ENCODE assay signal across 1 cellular context in genomic region chr10:80196270-80196949, GRCh38.
TF ChIP-seq lines count a peak whose summit lies in the region.

No MANE protein-coding gene starts in this region.

TF ChIP-seq in GM12878, 131 proteins besides CTCF, POLR2A, EP300 and RAD21 (continued from another document and continues in another):
- TF ChIP-seq ZNF687 (IDR thresholded peaks at IDR 0.05) (no peak; the same call in none of the 2 replicates), PBX3 (IDR thresholded peaks at IDR 0.05; ENCODE audit: insufficient replicate concordance, low read depth, low read length) (no peak), BACH1 (IDR thresholded peaks at IDR 0.05; ENCODE audit: borderline replicate concordance) (no peak), POLR2AphosphoS5 (IDR thresholded peaks at IDR 0.05; ENCODE audit: low read length) (no peak), EGR1 (IDR thresholded peaks at IDR 0.05; ENCODE audit: borderline replicate concordance in 1 of 2, low read depth in 2 of 2, low read length in 2 of 2) (no peak), SIX5 (IDR thresholded peaks at IDR 0.05; ENCODE audit: low read depth, low read length, severe bottlenecking) (no peak), BCL11A (IDR thresholded peaks at IDR 0.05; ENCODE audit: low read depth, low read length) (0 out of 2 replicates have a peak, but pooled peaks have one; percentile 2), PAX5 (IDR thresholded peaks at IDR 0.05; ENCODE audit: borderline replicate concordance, low read depth, low read length) (no peak), SPI1 (IDR thresholded peaks at IDR 0.05; ENCODE audit: borderline replicate concordance, insufficient read depth, low read depth, low read length) (no peak), ZNF274 (IDR thresholded peaks at IDR 0.05; ENCODE audit: insufficient read depth, insufficient read length) (no peak), HDGF (IDR thresholded peaks at IDR 0.05) (no peak; the same call in 1 of the 2 replicates), HSF1 (IDR thresholded peaks at IDR 0.05; ENCODE audit: low read depth, low read length) (no peak), HCFC1 (IDR thresholded peaks at IDR 0.05; ENCODE audit: low read length) (no peak), SUZ12 (IDR thresholded peaks at IDR 0.05; ENCODE audit: unreplicated experiment) (no peak), FOXK2 (IDR thresholded peaks at IDR 0.05) (no peak), ZBTB11 (CRISPR knock-in tag; IDR thresholded peaks at IDR 0.05) (no peak), WRNIP1 (IDR thresholded peaks at IDR 0.05; ENCODE audit: borderline replicate concordance, low read depth, low read length) (no peak), ZZZ3 (IDR thresholded peaks at IDR 0.05; ENCODE audit: control insufficient read depth, insufficient read length, low read depth) (no peak), RAD51 (IDR thresholded peaks at IDR 0.05) (no peak), ZBTB4 (CRISPR knock-in tag; IDR thresholded peaks at IDR 0.05) (no peak), TAF1 (IDR thresholded peaks at IDR 0.05; ENCODE audit: borderline replicate concordance, low read depth, low read length) (no peak), IRF3 (IDR thresholded peaks at IDR 0.05) (no peak), MTA3 (IDR thresholded peaks at IDR 0.05; ENCODE audit: borderline replicate concordance, low read length) (no peak), HDAC6 (IDR thresholded peaks at IDR 0.05; ENCODE audit: unreplicated experiment) (no peak), NFIC (IDR thresholded peaks at IDR 0.05; ENCODE audit: low read depth, low read length) (0 out of 2 replicates have a peak, but pooled peaks have one; percentile 37), CEBPB (IDR thresholded peaks at IDR 0.05; ENCODE audit: borderline replicate concordance in 1 of 2, low read depth in 2 of 2, low read length in 2 of 2) (no peak), ZBTB40 (IDR thresholded peaks at IDR 0.05; ENCODE audit: borderline replicate concordance) (no peak), DPF2 (IDR thresholded peaks at IDR 0.05) (peak; percentile 87), NR2C2 (IDR thresholded peaks at IDR 0.05; ENCODE audit: borderline replicate concordance, control insufficient read depth, insufficient read length, low read depth) (no peak), SP1 (IDR thresholded peaks at IDR 0.05; ENCODE audit: low read depth, low read length) (no peak), ZNF24 (IDR thresholded peaks at IDR 0.05) (no peak), MEF2A (IDR thresholded peaks at IDR 0.05; ENCODE audit: insufficient read depth, low read depth, low read length) (no peak), KAT2A (conservative IDR thresholded peaks at IDR 0.05; ENCODE audit: control insufficient read depth, low read depth, low read length) (no peak), MYC (IDR thresholded peaks at IDR 0.05; ENCODE audit: insufficient read depth, insufficient read length, insufficient replicate concordance, low read length, severe bottlenecking) (no peak), MXI1 (IDR thresholded peaks at IDR 0.05; ENCODE audit: low read depth, low read length) (peak; percentile 77), TBL1XR1 (IDR thresholded peaks at IDR 0.05; ENCODE audit: low read depth, low read length) (no peak)
